ENCODE assay signal across 8 cellular contexts in genomic region chr22:50250555-50251471, GRCh38.
DNase-seq lines count a peak whose midpoint lies in the region; ATAC-seq lines count a peak whose summit lies in the region.

Gene HDAC10 (minus strand): TSS chr22:50251265. CDS start chr22:50251032, 233 bp downstream.

- H3K4me3 ChIP-seq in skeletal muscle cell (ENCODE audit: low read depth, low read length), result peak within 1 kb of the TSS; percentile 81

- DNase-seq in COLO829 (ENCODE audit: low spot score) (peak; percentile 50), hepatic stellate cell (ENCODE audit: low spot score) (peak; percentile 91), skeletal muscle cell (ENCODE audit: low read depth) (no peak)

- ATAC-seq in GM19467 (IDR thresholded peaks at IDR 0.05; ENCODE audit: unreplicated experiment), result peak; percentile 35
- no peak for ATAC-seq in GM21367 (IDR thresholded peaks at IDR 0.05; ENCODE audit: unreplicated experiment)

- H3K36me3 ChIP-seq in KOPT-K1 (ENCODE audit: insufficient read depth, low read length), result peaks cover 23% of the 10 kb centered on the region

- peak within 1 kb of the TSS; percentile 84 for H3K4me3 Mint-ChIP-seq in T-helper 1 cell treated with Interleukin-12 subunit alpha and Interleukin-12 subunit beta and Interleukin-4 antibody, amounts not matched to agents 30 μg/mL and 1 μg/mL, for 36 hours

- peaks cover 8% of the 10 kb centered on the region for H3K4me1 Mint-ChIP-seq in T-helper 1 cell treated with Interleukin-12 subunit alpha and Interleukin-12 subunit beta and Interleukin-4 antibody, amounts not matched to agents 30 μg/mL and 1 μg/mL, for 36 hours (ENCODE audit: low read depth)

- peak within 1 kb of the TSS; percentile 53 for H3K27ac ChIP-seq in KOPT-K1 (ENCODE audit: low read depth, low read length, poor library complexity, severe bottlenecking)
- peak within 1 kb of the TSS; percentile 58 for H3K27ac ChIP-seq in angular gyrus (ENCODE audit: low read depth, low read length)

- H3K9me3 ChIP-seq in KOPT-K1 (ENCODE audit: insufficient read depth, low read length, poor library complexity, severe bottlenecking), result no peaks in the 10 kb centered on the region

- H3K9me3 Mint-ChIP-seq in T-helper 1 cell treated with Interleukin-12 subunit alpha and Interleukin-12 subunit beta and Interleukin-4 antibody, amounts not matched to agents 30 μg/mL and 1 μg/mL, for 36 hours, result no peaks in the 10 kb centered on the region

- H3K36me3 Mint-ChIP-seq in T-helper 1 cell treated with Interleukin-12 subunit alpha and Interleukin-12 subunit beta and Interleukin-4 antibody, amounts not matched to agents 30 μg/mL and 1 μg/mL, for 36 hours (ENCODE audit: low read depth), result peaks cover 8% of the 10 kb centered on the region

- peak within 1 kb of the TSS; percentile 76 for H3K27ac Mint-ChIP-seq in T-helper 1 cell treated with Interleukin-12 subunit alpha and Interleukin-12 subunit beta and Interleukin-4 antibody, amounts not matched to agents 30 μg/mL and 1 μg/mL, for 36 hours

- no peaks in the 10 kb centered on the region for H3K27me3 Mint-ChIP-seq in T-helper 1 cell treated with Interleukin-12 subunit alpha and Interleukin-12 subunit beta and Interleukin-4 antibody, amounts not matched to agents 30 μg/mL and 1 μg/mL, for 36 hours (ENCODE audit: low read depth)
